In the genomic region with DNA sequence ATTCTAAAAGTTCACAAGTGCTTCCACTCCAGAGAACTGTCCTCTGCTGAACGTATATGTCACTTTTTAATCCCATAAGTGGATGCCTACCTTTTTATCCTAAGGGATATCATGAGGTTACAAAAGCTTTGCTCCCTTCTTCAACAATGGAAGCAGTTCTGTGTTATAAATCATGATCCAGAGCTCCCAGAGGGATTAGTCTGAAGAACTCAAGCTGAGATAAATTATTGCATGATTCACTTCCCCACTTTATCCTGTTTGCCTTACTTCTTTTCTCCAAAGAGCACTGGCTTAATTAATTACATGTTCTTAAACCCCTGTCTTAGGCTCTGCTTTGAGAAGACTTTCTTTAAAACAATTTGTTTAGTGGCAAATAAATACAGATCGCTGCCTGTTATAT, we compare ENCODE assay signal across 28 cellular contexts.
"Had no signal": no experiment of that assay in that cellular context is flagged by ENCODE, and none has a peak within 500 bp of the region (broad histone marks: within the 10 kb centered on the region; RNA-seq: fewer than 3 reads in every experiment).

No MANE protein-coding gene starts in this region.

- FAIRE-seq: bronchial epithelial cell, urothelium cell line had no signal

- H3K4me3 ChIP-seq: esophagus muscularis mucosa, heart right ventricle, left lung, lower lobe of right lung, right lobe of liver, skin epidermis, thoracic aorta had no signal

- H3K27ac ChIP-seq: esophagus muscularis mucosa, heart right ventricle, left lung, lower lobe of right lung, right lobe of liver, skin epidermis, thoracic aorta had no signal

- DNase-seq: activated CD4-positive, alpha-beta memory T cell treated with anti-CD3 and anti-CD28 coated beads, Interleukin-2, amount 10 ng/mL, durations not matched to agents 7 days and 5 days; activated CD4-positive, alpha-beta T cell treated with anti-CD3 and anti-CD28 coated beads, Interleukin-2, amount 10 ng/mL, durations not matched to agents 24 days and 14 days; activated CD4-positive, CD25-positive, alpha-beta regulatory T cell treated with anti-CD3 and anti-CD28 coated beads, Interleukin-2, amount 50 U/mL, for 72 hours; activated CD8-positive, alpha-beta memory T cell treated with anti-CD3 and anti-CD28 coated beads, Interleukin-2, amount 50 U/mL, for 48 hours; activated gamma-delta T cell; activated naive CD4-positive, alpha-beta T cell treated with anti-CD3 and anti-CD28 coated beads, Interleukin-2, amount 10 ng/mL, durations not matched to agents 7 days and 5 days; activated naive CD8-positive, alpha-beta T cell treated with anti-CD3 and anti-CD28 coated beads, Interleukin-2, amount 10 ng/mL, durations not matched to agents 7 days and 5 days; activated T-cell treated with anti-CD3 and anti-CD28 coated beads, Interleukin-2, amount 50 U/mL, for 24 hours; amniotic stem cell; endodermal cell; foreskin melanocyte; heart right ventricle; left lung; lower lobe of right lung; mesendoderm; right lobe of liver; stimulated activated CD4-positive, alpha-beta T cell treated with anti-CD3 and anti-CD28 coated beads, Interleukin-4, amount 100 ng/mL, for 24 hours; T1000 had no signal

- H3K9me3 ChIP-seq: esophagus muscularis mucosa, left lung, lower lobe of right lung, right lobe of liver, thoracic aorta had no signal

- H3K4me1 ChIP-seq: esophagus muscularis mucosa, left lung, lower lobe of right lung, right lobe of liver had no signal

- H3K36me3 ChIP-seq: esophagus muscularis mucosa, heart right ventricle, left lung, lower lobe of right lung, right lobe of liver, thoracic aorta had no signal

- H3K27ac Mint-ChIP-seq: activated CD4-positive, alpha-beta memory T cell treated with anti-CD3 and anti-CD28 coated beads, Interleukin-2, amount 10 ng/mL, durations not matched to agents 7 days and 5 days; activated CD4-positive, alpha-beta T cell treated with anti-CD3 and anti-CD28 coated beads, Interleukin-2, amount 10 ng/mL, durations not matched to agents 24 days and 14 days; activated naive CD4-positive, alpha-beta T cell treated with anti-CD3 and anti-CD28 coated beads, Interleukin-2, amount 10 ng/mL, durations not matched to agents 7 days and 5 days; activated naive CD8-positive, alpha-beta T cell treated with anti-CD3 and anti-CD28 coated beads, Interleukin-2, amount 10 ng/mL, durations not matched to agents 7 days and 5 days; activated T-cell treated with anti-CD3 and anti-CD28 coated beads, Interleukin-2, amount 50 U/mL, for 24 hours; dendritic cell treated with granulocyte-macrophage colony-stimulating factor and Interleukin-4, amounts not matched to agents 40 ng/mL and 50 ng/mL, for 4 days; endodermal cell; natural killer cell treated with Interleukin-12 subunit alpha and Interleukin-12 subunit beta and Interleukin-15 and Interleukin-18, amount 100 ng/mL, for 72 hours; stimulated activated effector memory CD8-positive, alpha-beta T cell treated with anti-CD3 and anti-CD28 coated beads, Interleukin-12 subunit alpha, Interleukin-12 subunit beta, amount 100 ng/mL, for 72 hours; stimulated activated naive CD8-positive, alpha-beta T cell treated with anti-CD3 and anti-CD28 coated beads, Interleukin-15, Interleukin-2, amounts not matched to agents 100 ng/mL and 50 ng/mL, for 24 hours had no signal

- H3K4me3 Mint-ChIP-seq: activated CD4-positive, alpha-beta memory T cell treated with anti-CD3 and anti-CD28 coated beads, Interleukin-2, amount 10 ng/mL, durations not matched to agents 7 days and 5 days; activated CD4-positive, alpha-beta T cell treated with anti-CD3 and anti-CD28 coated beads, Interleukin-2, amount 10 ng/mL, durations not matched to agents 24 days and 14 days; activated naive CD4-positive, alpha-beta T cell treated with anti-CD3 and anti-CD28 coated beads, Interleukin-2, amount 10 ng/mL, durations not matched to agents 7 days and 5 days; activated naive CD8-positive, alpha-beta T cell treated with anti-CD3 and anti-CD28 coated beads, Interleukin-2, amount 10 ng/mL, durations not matched to agents 7 days and 5 days; activated T-cell treated with anti-CD3 and anti-CD28 coated beads, Interleukin-2, amount 50 U/mL, for 24 hours; central memory CD8-positive, alpha-beta T cell; dendritic cell treated with granulocyte-macrophage colony-stimulating factor and Interleukin-4, amounts not matched to agents 40 ng/mL and 50 ng/mL, for 4 days; endodermal cell; natural killer cell treated with Interleukin-12 subunit alpha and Interleukin-12 subunit beta and Interleukin-15 and Interleukin-18, amount 100 ng/mL, for 72 hours; stimulated activated effector memory CD8-positive, alpha-beta T cell treated with anti-CD3 and anti-CD28 coated beads, Interleukin-12 subunit alpha, Interleukin-12 subunit beta, amount 100 ng/mL, for 72 hours; stimulated activated naive CD8-positive, alpha-beta T cell treated with anti-CD3 and anti-CD28 coated beads, Interleukin-15, Interleukin-2, amounts not matched to agents 100 ng/mL and 50 ng/mL, for 24 hours had no signal

- H3K9me3 Mint-ChIP-seq: activated CD4-positive, alpha-beta memory T cell treated with anti-CD3 and anti-CD28 coated beads, Interleukin-2, amount 10 ng/mL, durations not matched to agents 7 days and 5 days; activated CD4-positive, alpha-beta T cell treated with anti-CD3 and anti-CD28 coated beads, Interleukin-2, amount 10 ng/mL, durations not matched to agents 24 days and 14 days; endodermal cell had no signal

- H3K36me3 Mint-ChIP-seq: activated naive CD4-positive, alpha-beta T cell treated with anti-CD3 and anti-CD28 coated beads, Interleukin-2, amount 10 ng/mL, durations not matched to agents 7 days and 5 days; activated naive CD8-positive, alpha-beta T cell treated with anti-CD3 and anti-CD28 coated beads, Interleukin-2, amount 10 ng/mL, durations not matched to agents 7 days and 5 days; stimulated activated effector memory CD8-positive, alpha-beta T cell treated with anti-CD3 and anti-CD28 coated beads, Interleukin-12 subunit alpha, Interleukin-12 subunit beta, amount 100 ng/mL, for 72 hours had no signal

- H3K4me1 Mint-ChIP-seq: activated CD4-positive, alpha-beta memory T cell treated with anti-CD3 and anti-CD28 coated beads, Interleukin-2, amount 10 ng/mL, durations not matched to agents 7 days and 5 days; activated CD4-positive, alpha-beta T cell treated with anti-CD3 and anti-CD28 coated beads, Interleukin-2, amount 10 ng/mL, durations not matched to agents 24 days and 14 days; activated naive CD4-positive, alpha-beta T cell treated with anti-CD3 and anti-CD28 coated beads, Interleukin-2, amount 10 ng/mL, durations not matched to agents 7 days and 5 days; activated naive CD8-positive, alpha-beta T cell treated with anti-CD3 and anti-CD28 coated beads, Interleukin-2, amount 10 ng/mL, durations not matched to agents 7 days and 5 days; central memory CD8-positive, alpha-beta T cell; stimulated activated effector memory CD8-positive, alpha-beta T cell treated with anti-CD3 and anti-CD28 coated beads, Interleukin-12 subunit alpha, Interleukin-12 subunit beta, amount 100 ng/mL, for 72 hours had no signal

- H3K27me3 ChIP-seq: esophagus muscularis mucosa, heart right ventricle, left lung, right lobe of liver had no signal

- H3K27me3 Mint-ChIP-seq: activated CD4-positive, alpha-beta memory T cell treated with anti-CD3 and anti-CD28 coated beads, Interleukin-2, amount 10 ng/mL, durations not matched to agents 7 days and 5 days; activated CD4-positive, alpha-beta T cell treated with anti-CD3 and anti-CD28 coated beads, Interleukin-2, amount 10 ng/mL, durations not matched to agents 24 days and 14 days; activated naive CD4-positive, alpha-beta T cell treated with anti-CD3 and anti-CD28 coated beads, Interleukin-2, amount 10 ng/mL, durations not matched to agents 7 days and 5 days; activated naive CD8-positive, alpha-beta T cell treated with anti-CD3 and anti-CD28 coated beads, Interleukin-2, amount 10 ng/mL, durations not matched to agents 7 days and 5 days; activated T-cell treated with anti-CD3 and anti-CD28 coated beads, Interleukin-2, amount 50 U/mL, for 24 hours; central memory CD8-positive, alpha-beta T cell; dendritic cell treated with granulocyte-macrophage colony-stimulating factor and Interleukin-4, amounts not matched to agents 40 ng/mL and 50 ng/mL, for 4 days; natural killer cell treated with Interleukin-12 subunit alpha and Interleukin-12 subunit beta and Interleukin-15 and Interleukin-18, amount 100 ng/mL, for 72 hours; stimulated activated naive CD8-positive, alpha-beta T cell treated with anti-CD3 and anti-CD28 coated beads, Interleukin-15, Interleukin-2, amounts not matched to agents 100 ng/mL and 50 ng/mL, for 24 hours had no signal
